20 cellular contexts compared by ENCODE assay signal in genomic region chr7:92636018-92636560, GRCh38. TPM values are rescaled to one million over a fixed set of nuclear protein-coding genes. Genes with fewer than 3 reads are reported as not detected.
DNase-seq lines count a peak whose midpoint lies in the region; ATAC-seq, FAIRE-seq and TF ChIP-seq lines count a peak whose summit lies in the region.
"Had no signal": no experiment of that assay in that cellular context is flagged by ENCODE, and none has a peak within 500 bp of the region (broad histone marks: within the 10 kb centered on the region; RNA-seq: fewer than 3 reads in every experiment).

No MANE protein-coding gene starts in this region.

- H3K4me3 Mint-ChIP-seq in dendritic cell treated with granulocyte-macrophage colony-stimulating factor and Interleukin-4, amounts not matched to agents 40 ng/mL and 50 ng/mL, for 4 days, result no peak overlapping the region
- H3K4me3 Mint-ChIP-seq: neural crest cell had no signal

- H3K4me3 ChIP-seq in A549, result no peak overlapping the region
- H3K4me3 ChIP-seq: ascending aorta, prostate gland, skin epidermis, testis had no signal

- no peaks in the 10 kb centered on the region for H3K36me3 Mint-ChIP-seq in dendritic cell treated with granulocyte-macrophage colony-stimulating factor and Interleukin-4, amounts not matched to agents 40 ng/mL and 50 ng/mL, for 4 days (ENCODE audit: low read depth)

- H3K9me3 ChIP-seq in A549, result no peaks in the 10 kb centered on the region
- H3K9me3 ChIP-seq: ascending aorta, prostate gland, testis had no signal

- 98% methylated on average over 5 of the region's 5 CpGs for WGBS in A549 (ENCODE audit: missing lambda C conversion rate)

- FAIRE-seq in A204.1 (lab: Jason Lieb, UNC) (peak; percentile 55), A549 (lab: Jason Lieb, UNC) (no peak)

- no peak for TF ChIP-seq RAD21 in A549 (conservative IDR thresholded peaks at IDR 0.05 in 1 of 2, IDR thresholded peaks at IDR 0.05 in 1 of 2)

- CTCF ChIA-PET in A549 (lab: Yijun Ruan, JAX) (interaction anchor here (1.9 kb wide), 1 partner anchor 197 kb away, joined by 5 read pairs; no protein-coding TSS in a partner anchor), RWPE1 (lab: Yijun Ruan, JAX) (interaction anchor here (0.6 to 1.6 kb wide), 3 partner anchors 14 to 388 kb away, joined by 4 to 5 read pairs (median 4); no protein-coding TSS in a partner anchor)

- TF ChIP-seq EP300 in A549 (IDR thresholded peaks at IDR 0.05), result no peak

- TF ChIP-seq CTCF in A549 (IDR thresholded peaks at IDR 0.05) (no peak), RWPE1 (conservative IDR thresholded peaks at IDR 0.05; ENCODE audit: low read depth) (no peak)

- H3K4me1 Mint-ChIP-seq in dendritic cell treated with granulocyte-macrophage colony-stimulating factor and Interleukin-4, amounts not matched to agents 40 ng/mL and 50 ng/mL, for 4 days (ENCODE audit: low read depth), result peaks cover 43% of the 10 kb centered on the region

- ATAC-seq in A549 (no peak), HG02840 (IDR thresholded peaks at IDR 0.05; ENCODE audit: low FRiP score, unreplicated experiment) (no peak), HG03045 (IDR thresholded peaks at IDR 0.05; ENCODE audit: unreplicated experiment) (no peak)

- DNase-seq in A549 (ENCODE audit: low read depth in 1 of 2, low spot score in 1 of 2), result no peak
- no peak for DNase-seq in RWPE1 (ENCODE audit: low spot score)
- DNase-seq in DMS 273 treated with DMSO at 0.1 percent for 48 hours (lab: John Stamatoyannopoulos, UW), result no peak
- DNase-seq: C1 segment of cervical spinal cord; hippocampal formation; kidney glomerular epithelial cell; midbrain; NCI-H1417; NCI-H2171 treated with DMSO at 0.1 percent for 48 hours; NCI-H774; stimulated activated CD8-positive, alpha-beta memory T cell treated with anti-CD3 and anti-CD28 coated beads, Interleukin-4, amount 100 ng/mL, for 48 hours; testis had no signal

- H3K4me1 ChIP-seq in A549, result peaks cover 46% of the 10 kb centered on the region
- H3K4me1 ChIP-seq: prostate gland, testis had no signal

- H3K9me3 Mint-ChIP-seq in dendritic cell treated with granulocyte-macrophage colony-stimulating factor and Interleukin-4, amounts not matched to agents 40 ng/mL and 50 ng/mL, for 4 days, result no peaks in the 10 kb centered on the region
- H3K9me3 Mint-ChIP-seq: neural crest cell had no signal

- peak overlapping the region; percentile 63 to 80; a peak in 4 of 6 replicates for H3K27ac ChIP-seq in A549
- H3K27ac ChIP-seq in RWPE1, result peak overlapping the region; percentile 25; the same call in 1 of the 2 replicates
- H3K27ac ChIP-seq: prostate gland, testis had no signal

- peak overlapping the region; percentile 80 for H3K27ac Mint-ChIP-seq in dendritic cell treated with granulocyte-macrophage colony-stimulating factor and Interleukin-4, amounts not matched to agents 40 ng/mL and 50 ng/mL, for 4 days

- intact Hi-C loops in dendritic cell treated with granulocyte-macrophage colony-stimulating factor and Interleukin-4, amounts not matched to agents 40 ng/mL and 50 ng/mL, for 4 days (cut with micrococcal nuclease), result no loop called here

- H3K27me3 Mint-ChIP-seq in dendritic cell treated with granulocyte-macrophage colony-stimulating factor and Interleukin-4, amounts not matched to agents 40 ng/mL and 50 ng/mL, for 4 days, result no peaks in the 10 kb centered on the region

- no peak for TF ChIP-seq POLR2A in A549 (IDR thresholded peaks at IDR 0.05; ENCODE audit: low read length)

- POLR2A ChIA-PET in A549 (lab: Yijun Ruan, JAX) (no interaction called here), RWPE1 (lab: Yijun Ruan, JAX; ENCODE audit: low non-redundant PET) (no interaction called here)

- peak overlapping the region; percentile 76 for H3K4me2 ChIP-seq in A549

TF ChIP-seq in A549, 52 proteins besides CTCF, POLR2A, EP300 and RAD21:
- no peak for TF ChIP-seq NPAS2 (CRISPR knock-in tag; IDR thresholded peaks at IDR 0.05; ENCODE audit: borderline replicate concordance)
- TF ChIP-seq BCL3 (IDR thresholded peaks at IDR 0.05), result no peak
- TF ChIP-seq PHF8 (IDR thresholded peaks at IDR 0.05; ENCODE audit: borderline replicate concordance, low read depth), result no peak
- no peak for TF ChIP-seq JUN (IDR thresholded peaks at IDR 0.05)
- no peak for TF ChIP-seq HOXB5 (CRISPR knock-in tag; IDR thresholded peaks at IDR 0.05)
- TF ChIP-seq BHLHE40 (IDR thresholded peaks at IDR 0.05; ENCODE audit: low read depth, low read length), result no peak

RNA-seq across cellular contexts. Expression of gene FAM133B, which starts 45.9 kb away (rescaled TPM):
- polyA plus RNA-seq in A549 (2011; rRNA removed) (18.3 and 33.6 TPM in 2 replicates), A549 (2017; fragmentation: RNase III; extraction: RNeasy Plus Mini Kit Qiagen cat#74134 plus additional on column Dnase treatment) (25.6 to 29.3 TPM (median 26.7 TPM) in 3 replicates)
- polyA plus RNA-seq in A549 (2012; cell fraction: cytosol; rRNA removed), result 6.2 and 7.9 TPM in 2 replicates
- polyA plus RNA-seq in A549 (2012; cell fraction: nucleus; rRNA removed), result 5.8 and 12.2 TPM in 2 replicates
- polyA minus RNA-seq in A549 (2011; rRNA and poly(A)+ RNA removed), result 12.2 and 13.2 TPM in 2 replicates
